8 cellular contexts compared by ENCODE assay signal in genomic region chrX:56995271-56995994, GRCh38. TPM values are rescaled to one million over a fixed set of nuclear protein-coding genes. Genes with fewer than 3 reads are reported as not detected.
DNase-seq lines count a peak whose midpoint lies in the region; ATAC-seq and TF ChIP-seq lines count a peak whose summit lies in the region.

Gene SPIN3 (minus strand): TSS chrX:56995541. CDS start chrX:56994947, 594 bp downstream.

- DNase-seq in DMS79 (lab: John Stamatoyannopoulos, UW) (peak; percentile 76), KBM-7 (peak; percentile 91), cardiac septum (ENCODE audit: low spot score) (peak; percentile 86), osteocyte (ENCODE audit: extremely low spot score, unreplicated experiment) (peak; percentile 90), tibial artery (peak; percentile 69 to 79)
- peak; percentile 77 for DNase-seq in activated naive CD8-positive, alpha-beta T cell treated with anti-CD3 and anti-CD28 coated beads, Interleukin-2, amount 10 ng/mL, durations not matched to agents 7 days and 5 days

- no peaks in the 10 kb centered on the region for H3K36me3 ChIP-seq in tibial artery

- peaks cover 0 to 9% (median 0%) of the 10 kb centered on the region in 4 donors for H3K4me1 ChIP-seq in tibial artery

- peaks cover 13% of the 10 kb centered on the region for H3K36me3 Mint-ChIP-seq in activated naive CD8-positive, alpha-beta T cell treated with anti-CD3 and anti-CD28 coated beads, Interleukin-2, amount 10 ng/mL, durations not matched to agents 7 days and 5 days
- H3K36me3 Mint-ChIP-seq in osteocyte (ENCODE audit: unreplicated experiment): peaks cover 10% of the 10 kb centered on the region

- H3K27me3 Mint-ChIP-seq in activated naive CD8-positive, alpha-beta T cell treated with anti-CD3 and anti-CD28 coated beads, Interleukin-2, amount 10 ng/mL, durations not matched to agents 7 days and 5 days: no peaks in the 10 kb centered on the region
- no peaks in the 10 kb centered on the region for H3K27me3 Mint-ChIP-seq in osteocyte (ENCODE audit: unreplicated experiment)

- intact Hi-C loops in cardiac septum (cut with DNase I): no loop called here
- intact Hi-C loops in tibial artery (cut with DNase I; ENCODE audit: low total_unique reads): no loop called here

- peak within 1 kb of the TSS; percentile 77 to 78 for H3K27ac ChIP-seq in tibial artery

- in situ Hi-C loops in KBM-7 (cut with MboI; ENCODE audit: low pct_unique_long_range_greater_than_20kb, low sequenced_read_pairs): loop anchor here (25.0 kb wide), 2 partner anchors 208 to 708 kb away; no protein-coding TSS in a partner anchor

- H3K4me1 Mint-ChIP-seq in activated naive CD8-positive, alpha-beta T cell treated with anti-CD3 and anti-CD28 coated beads, Interleukin-2, amount 10 ng/mL, durations not matched to agents 7 days and 5 days: peaks cover 15% of the 10 kb centered on the region
- H3K4me1 Mint-ChIP-seq in osteocyte (ENCODE audit: unreplicated experiment): peaks cover 11% of the 10 kb centered on the region

- no peaks in the 10 kb centered on the region for H3K27me3 ChIP-seq in tibial artery

- TF ChIP-seq CTCF in osteocyte (IDR thresholded peaks at IDR 0.05): no peak
- no peak for TF ChIP-seq CTCF in tibial artery (IDR thresholded peaks at IDR 0.05)

- peak within 1 kb of the TSS; percentile 85 for H3K27ac Mint-ChIP-seq in activated naive CD8-positive, alpha-beta T cell treated with anti-CD3 and anti-CD28 coated beads, Interleukin-2, amount 10 ng/mL, durations not matched to agents 7 days and 5 days
- H3K27ac Mint-ChIP-seq in osteocyte (ENCODE audit: unreplicated experiment): peak within 1 kb of the TSS; percentile 95

- peak; percentile 98 for ATAC-seq in GM21717 (IDR thresholded peaks at IDR 0.05; ENCODE audit: unreplicated experiment)
- peak; percentile 98 for ATAC-seq in SK-N-SH treated with all-trans-retinoic acid at 6 μM for 48 hours
- peak; percentile 93 for ATAC-seq in activated naive CD8-positive, alpha-beta T cell treated with anti-CD3 and anti-CD28 coated beads, Interleukin-2, amount 10 ng/mL, durations not matched to agents 7 days and 5 days (ENCODE audit: low read depth)

- peak within 1 kb of the TSS; percentile 87 for H3K4me3 Mint-ChIP-seq in activated naive CD8-positive, alpha-beta T cell treated with anti-CD3 and anti-CD28 coated beads, Interleukin-2, amount 10 ng/mL, durations not matched to agents 7 days and 5 days
- H3K4me3 Mint-ChIP-seq in osteocyte (ENCODE audit: unreplicated experiment): peak within 1 kb of the TSS; percentile 86

- POLR2A ChIA-PET in activated naive CD8-positive, alpha-beta T cell treated with anti-CD3 and anti-CD28 coated beads, Interleukin-2, amount 10 ng/mL, durations not matched to agents 7 days and 5 days (lab: Charles Lee): interaction anchor here (1.9 kb wide), 1 partner anchor 10 kb away, joined by 4 read pairs; no protein-coding TSS in a partner anchor

- no peaks in the 10 kb centered on the region for H3K9me3 Mint-ChIP-seq in activated naive CD8-positive, alpha-beta T cell treated with anti-CD3 and anti-CD28 coated beads, Interleukin-2, amount 10 ng/mL, durations not matched to agents 7 days and 5 days
- H3K9me3 Mint-ChIP-seq in osteocyte (ENCODE audit: unreplicated experiment): peaks cover 14% of the 10 kb centered on the region

- H3K9me3 ChIP-seq in tibial artery: no peaks in the 10 kb centered on the region

- H3K4me3 ChIP-seq in tibial artery: peak within 1 kb of the TSS; percentile 72 to 74

TF ChIP-seq in SK-N-SH treated with all-trans-retinoic acid at 6 μM for 48 hours, 23 proteins besides CTCF, POLR2A, EP300 and RAD21:
- TF ChIP-seq ARNTL (CRISPR knock-in tag; IDR thresholded peaks at IDR 0.05; ENCODE audit: borderline replicate concordance, low read depth) (no peak), GLIS3 (CRISPR knock-in tag; IDR thresholded peaks at IDR 0.05) (no peak), BACH2 (CRISPR knock-in tag; IDR thresholded peaks at IDR 0.05; ENCODE audit: borderline replicate concordance) (no peak), ESRRG (CRISPR knock-in tag; IDR thresholded peaks at IDR 0.05) (no peak), PPARA (CRISPR knock-in tag; IDR thresholded peaks at IDR 0.05; ENCODE audit: borderline replicate concordance) (no peak), ZNF565 (CRISPR knock-in tag; conservative IDR thresholded peaks at IDR 0.05; ENCODE audit: low read depth) (no peak), ZNF8 (CRISPR knock-in tag; IDR thresholded peaks at IDR 0.05) (no peak), ISL1 (CRISPR knock-in tag; IDR thresholded peaks at IDR 0.05) (no peak), TSHZ2 (CRISPR knock-in tag; IDR thresholded peaks at IDR 0.05) (no peak)

RNA-seq across cellular contexts. Expression of gene SPIN3, which starts in this region (rescaled TPM):
- total RNA-seq in activated naive CD8-positive, alpha-beta T cell treated with anti-CD3 and anti-CD28 coated beads, Interleukin-2, amount 10 ng/mL, durations not matched to agents 7 days and 5 days: 10 to 100 TPM; 11.3 to 12.7 TPM
- total RNA-seq in cardiac septum (6.1 TPM), osteocyte (13.3 and 13.9 TPM in 2 replicates)

Comparison
In these comparisons a context has a peak if more than half of its experiments do, and no peak if none do; other contexts are left out.
1. Peak in every context shown above with its lines: DNase-seq, ATAC-seq, H3K4me3 ChIP-seq and H3K27ac ChIP-seq.